Comparison of ENCODE assay signal across 1 cellular context in the genomic region with DNA sequence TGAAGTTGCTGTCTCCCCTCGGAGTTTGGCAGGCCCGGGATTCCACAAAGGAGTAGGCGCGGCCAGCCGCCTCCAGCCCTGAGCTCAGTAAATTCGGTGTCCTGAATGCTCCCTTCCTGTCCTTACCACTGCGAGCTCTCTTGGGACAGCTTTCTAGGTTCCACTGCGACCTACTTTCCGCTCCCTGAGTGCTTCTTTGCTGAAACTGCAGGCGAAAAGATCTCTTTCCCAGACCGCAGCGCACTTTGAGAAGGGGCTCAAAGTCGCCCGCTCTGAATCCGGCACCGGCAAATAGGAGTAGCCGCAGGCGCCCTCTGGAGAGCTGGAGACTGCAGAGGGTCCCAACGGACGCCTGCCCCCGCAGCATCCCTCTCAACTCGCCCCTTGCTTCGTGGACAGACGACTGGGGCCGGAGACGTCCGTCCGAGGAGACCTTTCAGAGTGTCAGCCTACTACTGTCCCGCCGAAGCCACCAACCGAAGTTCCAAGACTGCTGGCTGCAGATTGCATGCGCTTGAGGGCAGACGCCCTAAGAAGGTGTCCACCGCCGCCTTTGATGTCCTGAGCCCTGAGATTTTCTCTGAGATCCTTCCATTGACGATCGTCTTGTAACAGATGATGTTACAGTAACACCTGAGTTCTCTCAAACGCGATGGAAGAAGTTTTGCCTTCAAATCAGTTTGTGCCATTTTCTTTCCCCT.
TF ChIP-seq lines count a peak whose summit lies in the region.

No MANE protein-coding gene starts in this region.

TF ChIP-seq in K562, 482 proteins besides CTCF, POLR2A, EP300 and RAD21 (continued from another document):
- TF ChIP-seq, protein P1, sequence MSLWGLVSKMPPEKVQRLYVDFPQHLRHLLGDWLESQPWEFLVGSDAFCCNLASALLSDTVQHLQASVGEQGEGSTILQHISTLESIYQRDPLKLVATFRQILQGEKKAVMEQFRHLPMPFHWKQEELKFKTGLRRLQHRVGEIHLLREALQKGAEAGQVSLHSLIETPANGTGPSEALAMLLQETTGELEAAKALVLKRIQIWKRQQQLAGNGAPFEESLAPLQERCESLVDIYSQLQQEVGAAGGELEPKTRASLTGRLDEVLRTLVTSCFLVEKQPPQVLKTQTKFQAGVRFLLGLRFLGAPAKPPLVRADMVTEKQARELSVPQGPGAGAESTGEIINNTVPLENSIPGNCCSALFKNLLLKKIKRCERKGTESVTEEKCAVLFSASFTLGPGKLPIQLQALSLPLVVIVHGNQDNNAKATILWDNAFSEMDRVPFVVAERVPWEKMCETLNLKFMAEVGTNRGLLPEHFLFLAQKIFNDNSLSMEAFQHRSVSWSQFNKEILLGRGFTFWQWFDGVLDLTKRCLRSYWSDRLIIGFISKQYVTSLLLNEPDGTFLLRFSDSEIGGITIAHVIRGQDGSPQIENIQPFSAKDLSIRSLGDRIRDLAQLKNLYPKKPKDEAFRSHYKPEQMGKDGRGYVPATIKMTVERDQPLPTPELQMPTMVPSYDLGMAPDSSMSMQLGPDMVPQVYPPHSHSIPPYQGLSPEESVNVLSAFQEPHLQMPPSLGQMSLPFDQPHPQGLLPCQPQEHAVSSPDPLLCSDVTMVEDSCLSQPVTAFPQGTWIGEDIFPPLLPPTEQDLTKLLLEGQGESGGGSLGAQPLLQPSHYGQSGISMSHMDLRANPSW (CRISPR knock-in tag; IDR thresholded peaks at IDR 0.05), result no peak
